22 cellular contexts compared by ENCODE assay signal in the genomic region with DNA sequence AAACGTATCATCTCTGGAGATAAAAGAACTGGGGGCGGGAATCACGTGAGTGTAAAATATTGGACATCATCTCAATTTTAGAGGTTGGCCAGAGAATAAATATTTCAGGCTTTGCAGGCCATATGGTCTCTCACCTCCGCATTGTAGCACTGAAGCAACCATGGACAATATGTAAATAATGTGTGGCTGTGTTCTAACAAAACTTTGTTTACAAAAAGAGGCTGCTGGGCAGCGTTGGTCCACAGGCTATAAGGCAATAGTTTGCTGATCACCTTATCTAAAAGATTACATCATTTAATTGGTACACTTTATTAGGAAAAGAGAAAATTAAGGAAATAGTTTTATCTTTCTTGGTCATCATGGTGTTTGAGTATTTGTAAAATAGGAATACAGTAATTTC. TPM values are rescaled to one million over a fixed set of nuclear protein-coding genes. Genes with fewer than 3 reads are reported as not detected.
A peak's percentile ranks its signal among the peaks of the same experiment; 100 is the strongest.
DNase-seq lines count a peak whose midpoint lies in the region; ATAC-seq and TF ChIP-seq lines count a peak whose summit lies in the region.
"Had no signal": no experiment of that assay in that cellular context is flagged by ENCODE, and none has a peak within 500 bp of the region (broad histone marks: within the 10 kb centered on the region; RNA-seq: fewer than 3 reads in every experiment).

No MANE protein-coding gene starts in this region.

- DNase-seq in SW480 (ENCODE audit: low spot score) (peak; percentile 2), left lobe of liver (ENCODE audit: low spot score) (no peak), right lobe of liver (no peak), Caco-2 (no peak), SKM-1 (lab: John Stamatoyannopoulos, UW; ENCODE audit: unreplicated experiment) (no peak), retina (no peak)
- DNase-seq: Calu3; CD4-positive, alpha-beta T cell; CD8-positive, alpha-beta memory T cell; DMS53; DMS79 treated with DMSO at 0.1 percent for 48 hours; GF-D8; H9; HFFc6 had no signal

- POLR2A ChIA-PET in Caco-2 (lab: Charles Lee) = no interaction called here

- no peak for TF ChIP-seq POLR2A in right lobe of liver (IDR thresholded peaks at IDR 0.05)

- H3K36me3 ChIP-seq in right lobe of liver (peaks cover 0 to under 1% (median under 1%) of the 10 kb centered on the region in 4 donors), Caco-2 (ENCODE audit: control insufficient read depth, insufficient read depth, low read length) (no peaks in the 10 kb centered on the region)

- WGBS in right lobe of liver (ENCODE audit: insufficient coverage, low coverage, low lambda C conversion rate, missing lambda C conversion rate) = 45% methylated on average over 5 of the region's 5 CpGs

- peaks cover 7% of the 10 kb centered on the region for H3K36me3 Mint-ChIP-seq in Caco-2 (ENCODE audit: insufficient read depth, unreplicated experiment)

- H3K9me3 ChIP-seq in right lobe of liver (no peaks in the 10 kb centered on the region), Caco-2 (no peaks in the 10 kb centered on the region)
- H3K9me3 ChIP-seq: BLaER1 had no signal

- no peaks in the 10 kb centered on the region for H3K27me3 Mint-ChIP-seq in Caco-2 (ENCODE audit: insufficient read depth, unreplicated experiment)

- H3K4me3 Mint-ChIP-seq in Caco-2 (ENCODE audit: unreplicated experiment) = no peak overlapping the region
- H3K4me3 Mint-ChIP-seq: B cell; CD14-positive monocyte; CD4-positive, alpha-beta T cell; CD8-positive, alpha-beta memory T cell; GM23338; H9; HFFc6 had no signal

- peak overlapping the region; percentile 56; the same call in 1 of the 2 replicates for H3K27ac ChIP-seq in C4-2B
- peak overlapping the region in 1 of 3 donors; percentile 36 for H3K27ac ChIP-seq in right lobe of liver
- H3K27ac ChIP-seq: 22Rv1, BLaER1 had no signal

- H3K27me3 ChIP-seq in right lobe of liver (no peaks in the 10 kb centered on the region), Caco-2 (replicated peaks; ENCODE audit: control insufficient read depth, insufficient read depth, low read length) (no peaks in the 10 kb centered on the region)
- H3K27me3 ChIP-seq: BLaER1 had no signal

- no TSS peak for BruUV-seq in Caco-2 (replicated peaks; lab: Mats Ljungman, UMichigan)

- peak; percentile 35 for ATAC-seq in left lobe of liver
- peak; percentile 61 to 75 (median 66) for ATAC-seq in right lobe of liver
- no peak for ATAC-seq in GM19455 (IDR thresholded peaks at IDR 0.05; ENCODE audit: unreplicated experiment)

- CTCF ChIA-PET in Caco-2 (lab: Charles Lee) = interaction anchor here (1.2 kb wide), 1 partner anchor 11 kb away, joined by 7 read pairs; no protein-coding TSS in a partner anchor

- TF ChIP-seq CTCF in C4-2B (conservative IDR thresholded peaks at IDR 0.05) (no peak), right lobe of liver (IDR thresholded peaks at IDR 0.05) (no peak), Caco-2 (IDR thresholded peaks at IDR 0.05; ENCODE audit: insufficient read depth in 1 of 2, low read depth in 1 of 2, low read length in 1 of 2, severe bottlenecking in 1 of 2, unreplicated experiment in 1 of 2) (no peak)

- no peak overlapping the region for H3K27ac Mint-ChIP-seq in Caco-2 (ENCODE audit: unreplicated experiment)
- H3K27ac Mint-ChIP-seq: B cell; CD14-positive monocyte; CD4-positive, alpha-beta T cell; GM23338; H9; HFFc6 had no signal

- intact Hi-C loops in right lobe of liver (cut with DNase I) = no loop called here
- intact Hi-C loops in Caco-2 (cut with micrococcal nuclease; ENCODE audit: unreplicated experiment) = no loop called here

- H3K4me3 ChIP-seq in right lobe of liver (no peak overlapping the region), Caco-2 (ENCODE audit: low read depth, low read length) (no peak overlapping the region)
- H3K4me3 ChIP-seq: BLaER1, GM23338 had no signal

- no peaks in the 10 kb centered on the region for H3K4me1 Mint-ChIP-seq in Caco-2 (ENCODE audit: low read depth, unreplicated experiment)
- H3K4me1 Mint-ChIP-seq: B cell; CD14-positive monocyte; CD8-positive, alpha-beta memory T cell had no signal

- H3K4me1 ChIP-seq in right lobe of liver (peaks cover 0 to 51% (median 5%) of the 10 kb centered on the region in 4 donors), Caco-2 (no peaks in the 10 kb centered on the region)
- H3K4me1 ChIP-seq: BLaER1 had no signal

- no peaks in the 10 kb centered on the region for H3K9me3 Mint-ChIP-seq in Caco-2 (ENCODE audit: unreplicated experiment)
- H3K9me3 Mint-ChIP-seq: CD4-positive, alpha-beta T cell; CD8-positive, alpha-beta memory T cell; GM23338; H9; HFFc6 had no signal

RNA-seq across cellular contexts. Expression of gene SHC4, which starts 22.5 kb away (rescaled TPM):
- total RNA-seq in left lobe of liver = 0.15 TPM
- under 1 TPM in 3 of 6 experiments, not detected in 3; 0.04 to 0.87 (median 0.04) TPM for total RNA-seq in right lobe of liver
- total RNA-seq in Caco-2 (2022) = not detected in 2 replicates
- total RNA-seq: CD4-positive, alpha-beta T cell; G401 had no signal
